ENCODE assay signal across 15 cellular contexts in genomic region chr5:95068303-95068702, GRCh38.
DNase-seq lines count a peak whose midpoint lies in the region; ATAC-seq and TF ChIP-seq lines count a peak whose summit lies in the region.
"Had no signal": no experiment of that assay in that cellular context is flagged by ENCODE, and none has a peak within 500 bp of the region (broad histone marks: within the 10 kb centered on the region; RNA-seq: fewer than 3 reads in every experiment).

No MANE protein-coding gene starts in this region.

- H3K9me3 Mint-ChIP-seq in HFFc6 = no peaks in the 10 kb centered on the region
- H3K9me3 Mint-ChIP-seq: activated T-helper 17 cell treated with anti-CD3 and anti-CD28 coated beads, Interleukin-2, amount 50 U/mL, for 72 hours had no signal

- no peaks in the 10 kb centered on the region for H3K36me3 Mint-ChIP-seq in HFFc6 (ENCODE audit: low read depth)

- H3K4me1 ChIP-seq in A673 (ENCODE audit: insufficient read depth, low read length, poor library complexity, severe bottlenecking) (peaks cover 9% of the 10 kb centered on the region), HAP-1 (no peaks in the 10 kb centered on the region)
- H3K4me1 ChIP-seq: prostate gland had no signal

- POLR2A ChIA-PET in A673 (lab: Charles Lee; ENCODE audit: low non-redundant PET) = interaction anchor here (0.5 kb wide), 1 partner anchor 9 kb away, joined by 3 read pairs; no protein-coding TSS in a partner anchor

- CTCF ChIA-PET in A673 (lab: Charles Lee) = no interaction called here

- no peaks in the 10 kb centered on the region; the same call in 1 of the 2 replicates for H3K27me3 Mint-ChIP-seq in HFFc6 (ENCODE audit: insufficient read depth)

- H3K9me3 ChIP-seq in A673 (ENCODE audit: low read depth, low read length, poor library complexity, severe bottlenecking) (no peaks in the 10 kb centered on the region), HAP-1 (no peaks in the 10 kb centered on the region)
- H3K9me3 ChIP-seq: mucosa of descending colon, prostate gland had no signal

- in situ Hi-C loops in HAP-1 (cut with MboI; ENCODE audit: low sequenced_read_pairs) = no loop called here

- TF ChIP-seq CTCF in A673 (conservative IDR thresholded peaks at IDR 0.05; ENCODE audit: low read depth, low read length) (no peak), HFFc6 (IDR thresholded peaks at IDR 0.05) (no peak)

- no peak overlapping the region for H3K27ac ChIP-seq in A673 (ENCODE audit: low read depth, low read length, poor library complexity, severe bottlenecking)
- H3K27ac ChIP-seq: prostate gland had no signal

- DNase-seq in A673 (ENCODE audit: low spot score) (no peak), HFFc6 (no peak), NAMALWA (ENCODE audit: low spot score) (peak; percentile 54), NCI-H526 treated with DMSO at 0.1 percent for 48 hours (lab: John Stamatoyannopoulos, UW) (no peak), AG20443 (ENCODE audit: low spot score) (no peak), HAP-1 (ENCODE audit: low spot score in 2 of 2) (no peak)
- DNase-seq: effector memory CD4-positive, alpha-beta T cell; foreskin melanocyte; mucosa of descending colon; NCI-H1048; NCI-H226 had no signal

- H3K36me3 ChIP-seq in A673 (ENCODE audit: insufficient read depth, low read length, poor library complexity, severe bottlenecking) (no peaks in the 10 kb centered on the region), HAP-1 (replicated peaks) (no peaks in the 10 kb centered on the region)
- H3K36me3 ChIP-seq: prostate gland had no signal

- H3K4me3 ChIP-seq in A673 (ENCODE audit: low read depth, low read length, poor library complexity, severe bottlenecking) (peak overlapping the region; percentile 5), HAP-1 (no peak overlapping the region)
- H3K4me3 ChIP-seq: mucosa of descending colon, prostate gland had no signal

- peaks cover 18% of the 10 kb centered on the region; the same call in 1 of the 2 replicates for H3K4me1 Mint-ChIP-seq in HFFc6 (ENCODE audit: low read depth)
- H3K4me1 Mint-ChIP-seq: activated T-helper 17 cell treated with anti-CD3 and anti-CD28 coated beads, Interleukin-2, amount 50 U/mL, for 72 hours had no signal

- no peaks in the 10 kb centered on the region for H3K27me3 ChIP-seq in A673 (replicated peaks; ENCODE audit: insufficient read depth, low read depth, low read length, poor library complexity)
- no peaks in the 10 kb centered on the region for H3K27me3 ChIP-seq in HAP-1 (ENCODE audit: low read depth)

- intact Hi-C loops in A673 (cut with micrococcal nuclease; ENCODE audit: unreplicated experiment) = no loop called here

- BruUV-seq in A673 (replicated peaks; lab: Mats Ljungman, UMichigan) = no TSS peak

- ATAC-seq in GM18867 (IDR thresholded peaks at IDR 0.05; ENCODE audit: unreplicated experiment) = peak; percentile 50
- ATAC-seq in HG03439 (IDR thresholded peaks at IDR 0.05; ENCODE audit: unreplicated experiment) = no peak
- ATAC-seq: activated T-helper 17 cell treated with anti-CD3 and anti-CD28 coated beads, Interleukin-2, amount 50 U/mL, for 72 hours; mucosa of descending colon had no signal

- peak overlapping the region; percentile 32; the same call in 1 of the 2 replicates for H3K4me3 Mint-ChIP-seq in HFFc6
- H3K4me3 Mint-ChIP-seq: activated T-helper 17 cell treated with anti-CD3 and anti-CD28 coated beads, Interleukin-2, amount 50 U/mL, for 72 hours had no signal

- 0 out of 2 replicates have a peak overlapping the region, but pooled peaks have one; percentile 5 for H3K27ac Mint-ChIP-seq in HFFc6
- H3K27ac Mint-ChIP-seq: activated T-helper 17 cell treated with anti-CD3 and anti-CD28 coated beads, Interleukin-2, amount 50 U/mL, for 72 hours had no signal
